Comparison of ENCODE assay signal across 12 cellular contexts in the genomic region with DNA sequence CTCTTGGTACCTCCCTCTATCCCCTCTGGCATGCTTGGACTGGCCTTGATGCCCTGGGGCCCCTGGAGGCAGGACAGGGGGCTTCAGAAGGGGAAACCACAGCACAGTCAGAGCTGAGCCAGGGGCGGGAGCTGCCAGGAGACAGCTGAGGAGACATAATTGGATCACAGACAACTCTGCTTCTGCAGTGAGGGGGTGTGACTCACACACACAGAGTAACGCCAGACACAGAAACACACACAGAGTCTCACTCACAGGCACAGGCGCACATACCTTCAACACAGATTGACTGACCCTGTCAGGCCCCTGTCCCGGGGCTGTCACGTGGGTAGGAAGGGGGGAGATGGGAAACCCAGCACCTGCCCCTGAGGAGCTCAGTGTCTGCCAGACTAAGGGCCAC. TPM values are rescaled to one million over a fixed set of nuclear protein-coding genes. Genes with fewer than 3 reads are reported as not detected.
DNase-seq lines count a peak whose midpoint lies in the region; ATAC-seq, FAIRE-seq and TF ChIP-seq lines count a peak whose summit lies in the region.
"Had no signal": no experiment of that assay in that cellular context is flagged by ENCODE, and none has a peak within 500 bp of the region (broad histone marks: within the 10 kb centered on the region; RNA-seq: fewer than 3 reads in every experiment).

No MANE protein-coding gene starts in this region.

- peaks cover 8% of the 10 kb centered on the region; the same call in 1 of the 2 replicates for H3K9me1 ChIP-seq in IMR-90 (ENCODE audit: insufficient read depth, low read length)

- intact Hi-C loops in IMR-90 (cut with micrococcal nuclease): loop anchor here (1.0 kb wide), 1 partner anchor 14 kb away; no protein-coding TSS in a partner anchor
- intact Hi-C loops in mammary epithelial cell (cut with micrococcal nuclease): no loop called here
- intact Hi-C loops in HepG2 (cut with micrococcal nuclease; ENCODE audit: unreplicated experiment): no loop called here

- H3K4me2 ChIP-seq in IMR-90 (ENCODE audit: low read depth, low read length) (peak overlapping the region; percentile 40), mammary epithelial cell (ENCODE audit: insufficient read depth, low read depth, low read length) (no peak overlapping the region), HepG2 (ENCODE audit: low read depth, low read length) (no peak overlapping the region)

- DNase-seq in A172 (ENCODE audit: low spot score) (peak; percentile 74), IMR-90 (peak; percentile 93), mammary epithelial cell (peak; percentile 77), HepG2 (ENCODE audit: low spot score) (no peak), cortex of kidney (lab: John Stamatoyannopoulos, UW) (no peak)
- no peak for DNase-seq in effector memory CD4-positive, alpha-beta T cell
- DNase-seq in activated CD4-positive, alpha-beta T cell treated with anti-CD3 and anti-CD28 coated beads, Interleukin-2, amount 50 U/mL, for 48 hours: no peak
- DNase-seq: activated CD4-positive, alpha-beta T cell treated with anti-CD3 and anti-CD28 coated beads, Interleukin-2, amount 50 U/mL, for 1 hour; NCI-H187; stimulated activated CD4-positive, alpha-beta T cell treated with anti-CD3 and anti-CD28 coated beads, Interleukin-2, amount 100 ng/mL, for 24 hours had no signal

- no peaks in the 10 kb centered on the region for H3K9me3 ChIP-seq in IMR-90 (ENCODE audit: control insufficient read depth, insufficient read depth, low read length)
- no peaks in the 10 kb centered on the region for H3K9me3 ChIP-seq in mammary epithelial cell (replicated peaks; ENCODE audit: insufficient read depth, low read length)
- H3K9me3 ChIP-seq in HepG2 (ENCODE audit: low read length): no peaks in the 10 kb centered on the region
- H3K9me3 ChIP-seq in effector memory CD4-positive, alpha-beta T cell (ENCODE audit: control insufficient read depth, low read length): no peaks in the 10 kb centered on the region

- no peaks in the 10 kb centered on the region for H3K36me3 ChIP-seq in IMR-90 (ENCODE audit: control insufficient read depth, insufficient read depth, low read length)
- H3K36me3 ChIP-seq in mammary epithelial cell (ENCODE audit: insufficient read depth, low read length): no peaks in the 10 kb centered on the region
- peaks cover 2 to 33% of the 10 kb centered on the region in 2 experiments for H3K36me3 ChIP-seq in HepG2 (replicated peaks in 1 of 2; ENCODE audit: control insufficient read depth in 1 of 2, insufficient read depth in 2 of 2, low read length in 2 of 2)
- no peaks in the 10 kb centered on the region for H3K36me3 ChIP-seq in effector memory CD4-positive, alpha-beta T cell (ENCODE audit: control insufficient read depth, insufficient read depth, low read length)

- peak overlapping the region; percentile 50 for H2BK120ac ChIP-seq in IMR-90 (ENCODE audit: low read depth, low read length)

- dilution Hi-C loops in IMR-90 (cut with HindIII; ENCODE audit: low sequenced_read_pairs, unreplicated experiment): no loop called here
- dilution Hi-C loops in mammary epithelial cell (cut with HindIII; ENCODE audit: low sequenced_read_pairs): no loop called here

- H3K4ac ChIP-seq in IMR-90 (ENCODE audit: low read depth, low read length): peak overlapping the region; percentile 46; the same call in 1 of the 2 replicates

- H3K18ac ChIP-seq in IMR-90 (ENCODE audit: low read depth, low read length): no peak overlapping the region

- H3K4me1 ChIP-seq in IMR-90 (ENCODE audit: control insufficient read depth, insufficient read depth, low read length): peaks cover 28% of the 10 kb centered on the region
- H3K4me1 ChIP-seq in mammary epithelial cell (ENCODE audit: insufficient read depth, low read length): peaks cover 18% of the 10 kb centered on the region
- H3K4me1 ChIP-seq in HepG2 (ENCODE audit: insufficient read depth, low read length): peaks cover 83% of the 10 kb centered on the region
- no peaks in the 10 kb centered on the region for H3K4me1 ChIP-seq in effector memory CD4-positive, alpha-beta T cell (ENCODE audit: control insufficient read depth, insufficient read depth, low read length, poor library complexity, severe bottlenecking)

- no peak for TF ChIP-seq EP300 in HepG2 (IDR thresholded peaks at IDR 0.05; ENCODE audit: low read depth in 2 of 2, low read length in 2 of 2)
- TF ChIP-seq EP300 in HepG2 (CRISPR knock-in tag; IDR thresholded peaks at IDR 0.05; ENCODE audit: borderline replicate concordance): no peak

- H4K8ac ChIP-seq in IMR-90 (ENCODE audit: low read depth in 2 of 2, low read length in 2 of 2): peak overlapping the region in 1 of 2 experiments; percentile 23; a peak in 1 of 4 replicates

- BruUV-seq in IMR-90 (replicated peaks; lab: Mats Ljungman, UMichigan) (no TSS peak), mammary epithelial cell (replicated peaks; lab: Mats Ljungman, UMichigan) (no TSS peak), HepG2 (replicated peaks; lab: Mats Ljungman, UMichigan) (no TSS peak)

- H2BK20ac ChIP-seq in IMR-90 (ENCODE audit: low read depth, low read length): no peak overlapping the region

- no peak overlapping the region for H3K56ac ChIP-seq in IMR-90 (ENCODE audit: extremely low read depth, insufficient read depth, low read length)

- in situ Hi-C loops in IMR-90 (cut with MboI; ENCODE audit: low sequenced_read_pairs): no loop called here
- in situ Hi-C loops in mammary epithelial cell (cut with MboI; ENCODE audit: low sequenced_read_pairs in 2 of 2): no loop called here
- in situ Hi-C loops in HepG2 (cut with HindIII; ENCODE audit: extremely low pct_ligation_motif_present, low pct_unique_long_range_greater_than_20kb): no loop called here

- H4K5ac ChIP-seq in IMR-90 (ENCODE audit: low read depth, low read length): no peak overlapping the region

- H4K91ac ChIP-seq in IMR-90 (ENCODE audit: insufficient read depth, low read depth, low read length): peak overlapping the region; percentile 19

- CTCF ChIA-PET in IMR-90 (lab: Yijun Ruan, JAX): interaction anchor here (0.7 to 1.1 kb wide), 2 partner anchors 16 to 48 kb away, joined by 4 to 5 read pairs; no protein-coding TSS in a partner anchor
- CTCF ChIA-PET in mammary epithelial cell (lab: Charles Lee; ENCODE audit: low non-redundant PET): no interaction called here
- CTCF ChIA-PET in HepG2 (lab: Yijun Ruan, JAX; ENCODE audit: low intra/inter-chr PET ratio, low total read pairs): no interaction called here

- TF ChIP-seq CTCF in IMR-90 (conservative IDR thresholded peaks at IDR 0.05; ENCODE audit: low read depth, low read length): no peak
- no peak for TF ChIP-seq CTCF in mammary epithelial cell (conservative IDR thresholded peaks at IDR 0.05 in 1 of 2, IDR thresholded peaks at IDR 0.05 in 1 of 2; ENCODE audit: extremely low read depth in 1 of 2, insufficient read depth in 1 of 2, low read depth in 1 of 2, low read length in 2 of 2)
- TF ChIP-seq CTCF in HepG2 (CRISPR knock-in tag; IDR thresholded peaks at IDR 0.05): no peak

- ATAC-seq in IMR-90 (ENCODE audit: low read depth) (peak; percentile 80), HepG2 (no peak), GM19467 (IDR thresholded peaks at IDR 0.05; ENCODE audit: unreplicated experiment) (no peak)

- peak overlapping the region; percentile 88 for H2AK9ac ChIP-seq in IMR-90 (replicated peaks; ENCODE audit: low read depth, low read length, poor library complexity)

- H3K27ac ChIP-seq in IMR-90 (ENCODE audit: insufficient read depth, low read length) (peak overlapping the region; percentile 22; the same call in 1 of the 2 replicates), mammary epithelial cell (ENCODE audit: insufficient read depth, low read depth, low read length) (no peak overlapping the region), HepG2 (ENCODE audit: extremely low read length, insufficient read depth, low read length) (no peak overlapping the region)
- H3K27ac ChIP-seq in effector memory CD4-positive, alpha-beta T cell (ENCODE audit: insufficient read depth, low read length, poor library complexity, severe bottlenecking): no peak overlapping the region

- TF ChIP-seq RAD21 in IMR-90 (IDR thresholded peaks at IDR 0.05; ENCODE audit: low read length) (no peak), HepG2 (CRISPR knock-in tag; IDR thresholded peaks at IDR 0.05) (no peak)

- H2AFZ ChIP-seq in IMR-90 (replicated peaks; ENCODE audit: low read length, poor library complexity) (peak overlapping the region; percentile 79), mammary epithelial cell (ENCODE audit: low read depth, low read length) (no peak overlapping the region), HepG2 (ENCODE audit: low read length) (no peak overlapping the region)

- H3K79me1 ChIP-seq in IMR-90 (ENCODE audit: low read depth in 1 of 2, low read length in 2 of 2): peaks cover 0 to 20% of the 10 kb centered on the region in 2 experiments; a peak in 2 of 4 replicates

- H3K9ac ChIP-seq in IMR-90 (ENCODE audit: low read depth, low read length) (no peak overlapping the region), mammary epithelial cell (ENCODE audit: insufficient read depth, low read length) (no peak overlapping the region), HepG2 (ENCODE audit: insufficient read depth, low read depth, low read length) (no peak overlapping the region)

- no peak for FAIRE-seq in HepG2 (lab: Jason Lieb, UNC)
- FAIRE-seq: frontal cortex had no signal

- WGBS in IMR-90 (ENCODE audit: extremely low coverage in 2 of 2, insufficient read length in 1 of 2), 2 experiments: no CpG with 5 or more reads among the region's 5 CpGs
- WGBS in mammary epithelial cell (ENCODE audit: low coverage, missing lambda C conversion rate): 5% methylated on average over 5 of the region's 5 CpGs
- 90% methylated on average over 3 of the region's 5 CpGs for WGBS in HepG2 (ENCODE audit: low lambda C conversion rate)

- H3K14ac ChIP-seq in IMR-90 (replicated peaks; ENCODE audit: low read depth, low read length): 0 out of 2 replicates have a peak overlapping the region, but pooled peaks have one; percentile 44

- peak overlapping the region; percentile 60 for H2BK5ac ChIP-seq in IMR-90 (ENCODE audit: low read depth, low read length, poor library complexity, severe bottlenecking)

- peak overlapping the region; percentile 43; the same call in 1 of the 2 replicates for H3K23ac ChIP-seq in IMR-90 (ENCODE audit: low read depth, low read length)

- H3K79me2 ChIP-seq in mammary epithelial cell (ENCODE audit: insufficient read depth, low read length) (no peaks in the 10 kb centered on the region), HepG2 (ENCODE audit: insufficient read depth, low read length) (peaks cover 59% of the 10 kb centered on the region)

- TF ChIP-seq POLR2A in IMR-90 (IDR thresholded peaks at IDR 0.05; ENCODE audit: low read depth, low read length): no peak
- TF ChIP-seq POLR2A in HepG2 (IDR thresholded peaks at IDR 0.05; ENCODE audit: insufficient read depth in 1 of 2, low read depth in 2 of 2, low read length in 2 of 2): no peak

- no peak overlapping the region for H3K4me3 ChIP-seq in IMR-90 (ENCODE audit: insufficient read depth, low read depth, low read length)
- no peak overlapping the region for H3K4me3 ChIP-seq in mammary epithelial cell (replicated peaks in 1 of 3; ENCODE audit: insufficient read depth in 1 of 3, low read depth in 2 of 3, low read length in 3 of 3)
- H3K4me3 ChIP-seq in HepG2 (replicated peaks in 1 of 3; ENCODE audit: insufficient read depth in 1 of 3, low read depth in 2 of 3, low read length in 3 of 3): no peak overlapping the region
- no peak overlapping the region for H3K4me3 ChIP-seq in effector memory CD4-positive, alpha-beta T cell (ENCODE audit: insufficient read depth, low read depth, low read length, poor library complexity, severe bottlenecking)

- H2BK15ac ChIP-seq in IMR-90 (ENCODE audit: low read depth, low read length): no peak overlapping the region; the same call in 2 of the 3 replicates

- H4K20me1 ChIP-seq in IMR-90 (ENCODE audit: insufficient read depth, low read length) (peaks cover 13% of the 10 kb centered on the region), mammary epithelial cell (ENCODE audit: insufficient read depth, low read length) (no peaks in the 10 kb centered on the region), HepG2 (ENCODE audit: insufficient read depth, low read length) (peaks cover 10% of the 10 kb centered on the region; the same call in 1 of the 2 replicates)

- H3K27me3 ChIP-seq in IMR-90 (ENCODE audit: control insufficient read depth, insufficient read depth, low read length) (no peaks in the 10 kb centered on the region), mammary epithelial cell (ENCODE audit: insufficient read depth, low read length) (no peaks in the 10 kb centered on the region), HepG2 (ENCODE audit: control insufficient read depth in 1 of 2, insufficient read depth in 2 of 2, low read length in 2 of 2) (no peaks in the 10 kb centered on the region)
- H3K27me3 ChIP-seq in effector memory CD4-positive, alpha-beta T cell (replicated peaks; ENCODE audit: control insufficient read depth, insufficient read depth, low read length, poor library complexity, severe bottlenecking): no peaks in the 10 kb centered on the region

- POLR2A ChIA-PET in IMR-90 (lab: Charles Lee; ENCODE audit: unreplicated experiment): no interaction called here
- POLR2A ChIA-PET in HepG2 (lab: Yijun Ruan, JAX): interaction anchor here (1.4 to 10.0 kb wide), 2 partner anchors 9 to 20 kb away, joined by 3 to 103 read pairs; a partner anchor contains a TSS

- H2AK5ac ChIP-seq in IMR-90 (ENCODE audit: low read depth, low read length): peak overlapping the region; percentile 29; the same call in 1 of the 2 replicates

RNA-seq across cellular contexts. Expression of a gene that starts 20.6 kb away (rescaled TPM):
- total RNA-seq in A172 (2014; rRNA removed; shearing (Covaris generic)): 56.8 and 60.2 TPM in 2 replicates
- total RNA-seq in IMR-90 (2012; rRNA removed): 22.2 and 23.8 TPM in 2 replicates
- 32.9 and 37.4 TPM in 2 replicates for polyA plus RNA-seq in IMR-90 (2012; rRNA removed)
- polyA plus RNA-seq in IMR-90 (2012; cell fraction: cytosol; rRNA removed): 51.8 and 54.8 TPM in 2 replicates
- polyA plus RNA-seq in IMR-90 (2012; cell fraction: nucleus; rRNA removed; ENCODE audit: low replicate concordance): 18.7 and 29.9 TPM in 2 replicates
- 10 to 100 TPM; 32.8 to 63.0 TPM for total RNA-seq in mammary epithelial cell
- 73.7 TPM for polyA plus RNA-seq in mammary epithelial cell
- polyA minus RNA-seq in mammary epithelial cell: 67.3 TPM
- total RNA-seq in HepG2 (2016; rRNA removed; fragmentation: Illumina TruSeq; extraction: Trizol): 248 and 341 TPM in 2 replicates
- 1,658 and 1,675 TPM in 2 replicates for total RNA-seq in HepG2 (2016; cell fraction: cytosol; rRNA removed; fragmentation: Illumina TruSeq; extraction: Trizol; ENCODE audit: low read depth)
- total RNA-seq in HepG2 (2016; cell fraction: insoluble cytoplasmic fraction; rRNA removed; fragmentation: Illumina TruSeq; extraction: Trizol): 231 and 367 TPM in 2 replicates
- 1,130 and 1,245 TPM in 2 replicates for total RNA-seq in HepG2 (2016; cell fraction: membrane; rRNA removed; fragmentation: Illumina TruSeq; extraction: Trizol)
- total RNA-seq in HepG2 (2016; cell fraction: nucleus; rRNA removed; fragmentation: Illumina TruSeq; extraction: Trizol): 138 and 147 TPM in 2 replicates
- polyA plus RNA-seq in HepG2 (2011; rRNA removed): 260 and 311 TPM in 2 replicates
- polyA plus RNA-seq in HepG2 (2011; cell fraction: cytosol; rRNA removed): 248 and 317 TPM in 2 replicates
- 146 and 149 TPM in 2 replicates for polyA plus RNA-seq in HepG2 (2011; cell fraction: nucleus; rRNA removed)
- 146 and 179 TPM in 2 replicates for polyA plus RNA-seq in HepG2 (2012)
- polyA plus RNA-seq in HepG2 (2016; cell fraction: cytosol; fragmentation: Illumina TruSeq; extraction: Trizol; ENCODE audit: low read depth): 2,121 and 2,355 TPM in 2 replicates
- polyA plus RNA-seq in HepG2 (2016; cell fraction: insoluble cytoplasmic fraction; fragmentation: Illumina TruSeq; extraction: Trizol; ENCODE audit: low read depth): 324 and 400 TPM in 2 replicates
- 1,491 and 1,549 TPM in 2 replicates for polyA plus RNA-seq in HepG2 (2016; cell fraction: membrane; fragmentation: Illumina TruSeq; extraction: Trizol; ENCODE audit: low read depth)
- polyA plus RNA-seq in HepG2 (2016; cell fraction: nucleus; fragmentation: Illumina TruSeq; extraction: Trizol; ENCODE audit: insufficient read depth, low read depth): 357 and 378 TPM in 2 replicates
- polyA minus RNA-seq in HepG2 (2011; rRNA and poly(A)+ RNA removed; ENCODE audit: low replicate concordance): 15.4 and 222 TPM in 2 replicates
- polyA minus RNA-seq in HepG2 (2011; cell fraction: cytosol; rRNA and poly(A)+ RNA removed): 77.0 and 88.8 TPM in 2 replicates
- 41.4 and 44.8 TPM in 2 replicates for polyA minus RNA-seq in HepG2 (2011; cell fraction: nucleus; rRNA and poly(A)+ RNA removed)

RNA-seq across cellular contexts. Expression of a gene that starts 21.1 kb away (rescaled TPM):
- total RNA-seq in A172 (2014; rRNA removed; shearing (Covaris generic)): 54.4 and 61.7 TPM in 2 replicates
- total RNA-seq in IMR-90 (2012; rRNA removed) (37.6 and 38.0 TPM in 2 replicates), mammary epithelial cell (10 to 100 TPM; 56.8 to 78.3 TPM), HepG2 (2016; rRNA removed; fragmentation: Illumina TruSeq; extraction: Trizol) (55.2 and 55.5 TPM in 2 replicates)
- polyA plus RNA-seq in IMR-90 (2012; rRNA removed) (59.4 and 63.1 TPM in 2 replicates), mammary epithelial cell (51.9 TPM), HepG2 (2011; rRNA removed) (43.2 and 64.0 TPM in 2 replicates)
- 42.2 and 63.5 TPM in 2 replicates for polyA plus RNA-seq in IMR-90 (2012; cell fraction: cytosol; rRNA removed)
- 119 and 357 TPM in 2 replicates for polyA plus RNA-seq in IMR-90 (2012; cell fraction: nucleus; rRNA removed; ENCODE audit: low replicate concordance)
- polyA minus RNA-seq in mammary epithelial cell: 274 TPM
- 21.9 TPM in 2 replicates for total RNA-seq in HepG2 (2016; cell fraction: cytosol; rRNA removed; fragmentation: Illumina TruSeq; extraction: Trizol; ENCODE audit: low read depth)
- 49.1 and 52.3 TPM in 2 replicates for total RNA-seq in HepG2 (2016; cell fraction: insoluble cytoplasmic fraction; rRNA removed; fragmentation: Illumina TruSeq; extraction: Trizol)
- 15.6 and 18.1 TPM in 2 replicates for total RNA-seq in HepG2 (2016; cell fraction: membrane; rRNA removed; fragmentation: Illumina TruSeq; extraction: Trizol)
- 76.5 and 77.3 TPM in 2 replicates for total RNA-seq in HepG2 (2016; cell fraction: nucleus; rRNA removed; fragmentation: Illumina TruSeq; extraction: Trizol)
- 27.5 and 37.2 TPM in 2 replicates for polyA plus RNA-seq in HepG2 (2011; cell fraction: cytosol; rRNA removed)
- 341 and 362 TPM in 2 replicates for polyA plus RNA-seq in HepG2 (2011; cell fraction: nucleus; rRNA removed)
- 33.2 and 39.7 TPM in 2 replicates for polyA plus RNA-seq in HepG2 (2012)
- 2.2 and 3.2 TPM in 2 replicates for polyA plus RNA-seq in HepG2 (2016; cell fraction: cytosol; fragmentation: Illumina TruSeq; extraction: Trizol; ENCODE audit: low read depth)
- 40.0 and 49.8 TPM in 2 replicates for polyA plus RNA-seq in HepG2 (2016; cell fraction: insoluble cytoplasmic fraction; fragmentation: Illumina TruSeq; extraction: Trizol; ENCODE audit: low read depth)
- 5.5 and 6.6 TPM in 2 replicates for polyA plus RNA-seq in HepG2 (2016; cell fraction: membrane; fragmentation: Illumina TruSeq; extraction: Trizol; ENCODE audit: low read depth)
- polyA plus RNA-seq in HepG2 (2016; cell fraction: nucleus; fragmentation: Illumina TruSeq; extraction: Trizol; ENCODE audit: insufficient read depth, low read depth): 163 and 180 TPM in 2 replicates
- polyA minus RNA-seq in HepG2 (2011; rRNA and poly(A)+ RNA removed; ENCODE audit: low replicate concordance): 42.6 and 95.7 TPM in 2 replicates
- polyA minus RNA-seq in HepG2 (2011; cell fraction: cytosol; rRNA and poly(A)+ RNA removed): 32.2 and 38.2 TPM in 2 replicates
- polyA minus RNA-seq in HepG2 (2011; cell fraction: nucleus; rRNA and poly(A)+ RNA removed): 73.1 and 90.3 TPM in 2 replicates

RNA-seq across cellular contexts. Expression of a gene that starts 40.9 kb away (rescaled TPM):
- 3.4 and 46.5 TPM in 2 replicates for total RNA-seq in A172 (2014; rRNA removed; shearing (Covaris generic))
- total RNA-seq in IMR-90 (2012; rRNA removed) (1.3 and 1.4 TPM in 2 replicates), mammary epithelial cell (10 to 100 TPM in 1 of 2 donors, 1 to 10 TPM in 1; 3.3 to 23.0 TPM), HepG2 (2016; rRNA removed; fragmentation: Illumina TruSeq; extraction: Trizol) (0.79 and 6.2 TPM in 2 replicates)
- polyA plus RNA-seq in IMR-90 (2012; rRNA removed) (12.2 and 12.7 TPM in 2 replicates), mammary epithelial cell (10.9 TPM), HepG2 (2011; rRNA removed) (14.8 and 19.3 TPM in 2 replicates)
- polyA plus RNA-seq in IMR-90 (2012; cell fraction: cytosol; rRNA removed): 2.9 and 5.8 TPM in 2 replicates
- 186 and 227 TPM in 2 replicates for polyA plus RNA-seq in IMR-90 (2012; cell fraction: nucleus; rRNA removed; ENCODE audit: low replicate concordance)
- polyA minus RNA-seq in mammary epithelial cell: 2.4 TPM
- 0.71 and 1.1 TPM in 2 replicates for total RNA-seq in HepG2 (2016; cell fraction: cytosol; rRNA removed; fragmentation: Illumina TruSeq; extraction: Trizol; ENCODE audit: low read depth)
- total RNA-seq in HepG2 (2016; cell fraction: insoluble cytoplasmic fraction; rRNA removed; fragmentation: Illumina TruSeq; extraction: Trizol): 0.88 and 6.5 TPM in 2 replicates
- 0.93 and 2.4 TPM in 2 replicates for total RNA-seq in HepG2 (2016; cell fraction: membrane; rRNA removed; fragmentation: Illumina TruSeq; extraction: Trizol)
- total RNA-seq in HepG2 (2016; cell fraction: nucleus; rRNA removed; fragmentation: Illumina TruSeq; extraction: Trizol): 11.6 and 12.0 TPM in 2 replicates
- 2.1 and 3.0 TPM in 2 replicates for polyA plus RNA-seq in HepG2 (2011; cell fraction: cytosol; rRNA removed)
- 251 and 263 TPM in 2 replicates for polyA plus RNA-seq in HepG2 (2011; cell fraction: nucleus; rRNA removed)
- polyA plus RNA-seq in HepG2 (2012): 8.2 and 9.1 TPM in 2 replicates
- polyA plus RNA-seq in HepG2 (2016; cell fraction: cytosol; fragmentation: Illumina TruSeq; extraction: Trizol; ENCODE audit: low read depth): 0.28 and 0.58 TPM in 2 replicates
- polyA plus RNA-seq in HepG2 (2016; cell fraction: insoluble cytoplasmic fraction; fragmentation: Illumina TruSeq; extraction: Trizol; ENCODE audit: low read depth): 0.75 and 1.2 TPM in 2 replicates
- 0.56 and 0.72 TPM in 2 replicates for polyA plus RNA-seq in HepG2 (2016; cell fraction: membrane; fragmentation: Illumina TruSeq; extraction: Trizol; ENCODE audit: low read depth)
- polyA plus RNA-seq in HepG2 (2016; cell fraction: nucleus; fragmentation: Illumina TruSeq; extraction: Trizol; ENCODE audit: insufficient read depth, low read depth): 31.9 and 32.0 TPM in 2 replicates
- 9.4 and 19.0 TPM in 2 replicates for polyA minus RNA-seq in HepG2 (2011; rRNA and poly(A)+ RNA removed; ENCODE audit: low replicate concordance)
- polyA minus RNA-seq in HepG2 (2011; cell fraction: cytosol; rRNA and poly(A)+ RNA removed): 0.69 and 0.97 TPM in 2 replicates
- 25.1 and 27.8 TPM in 2 replicates for polyA minus RNA-seq in HepG2 (2011; cell fraction: nucleus; rRNA and poly(A)+ RNA removed)

Comparison
In these comparisons a context has a peak if more than half of its experiments do, and no peak if none do; other contexts are left out.
1. DNase-seq: peak in A172 (single experiment), IMR-90 (single experiment) and mammary epithelial cell (single experiment); none in HepG2 (single experiment), effector memory CD4-positive, alpha-beta T cell (0 of 3), activated CD4-positive, alpha-beta T cell treated with anti-CD3 and anti-CD28 coated beads, Interleukin-2, amount 50 U/mL, for 48 hours (0 of 2) and cortex of kidney (single experiment).